Comparison of ENCODE assay signal across 19 cellular contexts in the genomic region with DNA sequence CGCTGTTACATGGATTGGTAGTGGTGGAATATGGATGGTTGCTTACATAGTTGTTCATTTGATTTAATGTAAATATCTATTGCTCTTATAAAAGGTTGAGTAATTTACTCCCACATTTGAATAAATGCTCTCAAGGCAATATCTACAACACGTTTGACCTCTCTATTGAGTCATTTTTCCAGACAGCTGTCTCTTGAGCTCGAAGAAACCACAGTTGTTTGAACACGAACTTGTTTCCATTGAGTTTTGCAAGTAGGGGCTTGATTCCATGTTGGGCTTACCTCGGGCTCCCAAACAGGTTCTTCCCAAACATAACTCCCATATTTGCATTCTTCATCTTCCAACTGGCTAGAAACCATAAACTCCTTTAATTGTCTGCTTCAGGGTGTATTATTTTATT.
A peak's percentile ranks its signal among the peaks of the same experiment; 100 is the strongest.
DNase-seq lines count a peak whose midpoint lies in the region; ATAC-seq and TF ChIP-seq lines count a peak whose summit lies in the region.
"Had no signal": no experiment of that assay in that cellular context is flagged by ENCODE, and none has a peak within 500 bp of the region (broad histone marks: within the 10 kb centered on the region; RNA-seq: fewer than 3 reads in every experiment).

No MANE protein-coding gene starts in this region.

- H3K36me3 Mint-ChIP-seq in activated T-helper 1 cell treated with anti-CD3 and anti-CD28 coated beads, Interleukin-12 subunit alpha, Interleukin-12 subunit beta, Interleukin-2, Interleukin-4 antibody, amounts not matched to agents 30 ng/mL and 10 ng/mL and 1 ng/mL, durations not matched to agents 14 hours and 24 hours and 36 hours (ENCODE audit: low read depth), result peaks cover 2% of the 10 kb centered on the region
- H3K36me3 Mint-ChIP-seq in Calu3 (ENCODE audit: insufficient read depth, unreplicated experiment), result no peaks in the 10 kb centered on the region

- no peak overlapping the region for H3K4me3 ChIP-seq in SJCRH30
- H3K4me3 ChIP-seq: MG63, SJSA1 had no signal

- H3K27ac ChIP-seq in foreskin keratinocyte (no peak overlapping the region), SJCRH30 (no peak overlapping the region)
- H3K27ac ChIP-seq: C4-2B, SJSA1 had no signal

- H3K4me3 Mint-ChIP-seq in activated T-helper 1 cell treated with anti-CD3 and anti-CD28 coated beads, Interleukin-12 subunit alpha, Interleukin-12 subunit beta, Interleukin-2, Interleukin-4 antibody, amounts not matched to agents 30 ng/mL and 10 ng/mL and 1 ng/mL, durations not matched to agents 14 hours and 24 hours and 36 hours, result no peak overlapping the region
- no peak overlapping the region for H3K4me3 Mint-ChIP-seq in Calu3 (ENCODE audit: low read depth, unreplicated experiment)
- H3K4me3 Mint-ChIP-seq: H9 had no signal

- no peaks in the 10 kb centered on the region for H3K36me3 ChIP-seq in SJCRH30
- H3K36me3 ChIP-seq: MG63, SJSA1 had no signal

- ATAC-seq in foreskin keratinocyte, result peak; percentile 88

- DNase-seq in HPDE6-E6E7 (ENCODE audit: extremely low spot score) (peak; percentile 54), LHCN-M2 (ENCODE audit: low read depth) (peak; percentile 79), foreskin keratinocyte (peak; percentile 95 to 97), SJCRH30 (no peak), activated gamma-delta T cell treated with Interleukin-2 at 50 U/mL for 16 hours (no peak), Calu3 (no peak)
- DNase-seq in activated T-helper 1 cell treated with anti-CD3 and anti-CD28 coated beads, Interleukin-12 subunit alpha, Interleukin-12 subunit beta, Interleukin-2, Interleukin-4 antibody, amounts not matched to agents 30 ng/mL and 10 ng/mL and 1 ng/mL, durations not matched to agents 14 hours and 24 hours and 36 hours (ENCODE audit: low spot score), result no peak
- DNase-seq in effector CD4-positive, alpha-beta T cell, result no peak
- DNase-seq: AML-193, GDM1, H9, MG63, NCI-H1092, NCI-H1436 treated with DMSO at 0.1 percent for 48 hours, NCI-H2029, NCI-H345, NCI-H774 had no signal

- H3K27ac Mint-ChIP-seq in activated T-helper 1 cell treated with anti-CD3 and anti-CD28 coated beads, Interleukin-12 subunit alpha, Interleukin-12 subunit beta, Interleukin-2, Interleukin-4 antibody, amounts not matched to agents 30 ng/mL and 10 ng/mL and 1 ng/mL, durations not matched to agents 14 hours and 24 hours and 36 hours, result peak overlapping the region; percentile 52
- no peak overlapping the region for H3K27ac Mint-ChIP-seq in Calu3 (ENCODE audit: unreplicated experiment)
- H3K27ac Mint-ChIP-seq: H9 had no signal

- no peak for TF ChIP-seq CTCF in foreskin keratinocyte (conservative IDR thresholded peaks at IDR 0.05)
- no peak for TF ChIP-seq CTCF in Calu3 (IDR thresholded peaks at IDR 0.05; ENCODE audit: unreplicated experiment)

- no peaks in the 10 kb centered on the region for H3K27me3 ChIP-seq in foreskin keratinocyte
- H3K27me3 ChIP-seq in SJCRH30, result no peaks in the 10 kb centered on the region
- H3K27me3 ChIP-seq: MG63, SJSA1 had no signal

- BruUV-seq in Calu3 (replicated peaks; lab: Mats Ljungman, UMichigan), result no TSS peak

- H3K9me3 Mint-ChIP-seq in activated T-helper 1 cell treated with anti-CD3 and anti-CD28 coated beads, Interleukin-12 subunit alpha, Interleukin-12 subunit beta, Interleukin-2, Interleukin-4 antibody, amounts not matched to agents 30 ng/mL and 10 ng/mL and 1 ng/mL, durations not matched to agents 14 hours and 24 hours and 36 hours, result peaks cover 24% of the 10 kb centered on the region
- no peaks in the 10 kb centered on the region for H3K9me3 Mint-ChIP-seq in Calu3 (ENCODE audit: low read depth, unreplicated experiment)
- H3K9me3 Mint-ChIP-seq: H9 had no signal

- no peaks in the 10 kb centered on the region for H3K27me3 Mint-ChIP-seq in activated T-helper 1 cell treated with anti-CD3 and anti-CD28 coated beads, Interleukin-12 subunit alpha, Interleukin-12 subunit beta, Interleukin-2, Interleukin-4 antibody, amounts not matched to agents 30 ng/mL and 10 ng/mL and 1 ng/mL, durations not matched to agents 14 hours and 24 hours and 36 hours (ENCODE audit: insufficient read depth)
- no peaks in the 10 kb centered on the region for H3K27me3 Mint-ChIP-seq in Calu3 (ENCODE audit: unreplicated experiment)

- H3K4me1 ChIP-seq in foreskin keratinocyte (peaks cover 9% of the 10 kb centered on the region), SJCRH30 (no peaks in the 10 kb centered on the region)

- intact Hi-C loops in activated T-helper 1 cell treated with anti-CD3 and anti-CD28 coated beads, Interleukin-12 subunit alpha, Interleukin-12 subunit beta, Interleukin-2, Interleukin-4 antibody, amounts not matched to agents 30 ng/mL and 10 ng/mL and 1 ng/mL, durations not matched to agents 14 hours and 24 hours and 36 hours (cut with micrococcal nuclease), result loop anchor here (5.0 to 10.0 kb wide), 4 partner anchors 115 to 695 kb away; partner anchors contain the start of gene HMHB1
- intact Hi-C loops in Calu3 (cut with micrococcal nuclease; ENCODE audit: unreplicated experiment), result loop anchor here (10.0 kb wide), 1 partner anchor 268 kb away; no protein-coding TSS in a partner anchor

- H3K9me3 ChIP-seq in SJCRH30 (replicated peaks), result no peaks in the 10 kb centered on the region
- H3K9me3 ChIP-seq: MG63, SJSA1 had no signal

- CTCF ChIA-PET in Calu3 (lab: Charles Lee), result no interaction called here

- peaks cover 51% of the 10 kb centered on the region for H3K4me1 Mint-ChIP-seq in activated T-helper 1 cell treated with anti-CD3 and anti-CD28 coated beads, Interleukin-12 subunit alpha, Interleukin-12 subunit beta, Interleukin-2, Interleukin-4 antibody, amounts not matched to agents 30 ng/mL and 10 ng/mL and 1 ng/mL, durations not matched to agents 14 hours and 24 hours and 36 hours (ENCODE audit: low read depth)
- H3K4me1 Mint-ChIP-seq in Calu3 (ENCODE audit: low read depth, unreplicated experiment), result no peaks in the 10 kb centered on the region
- H3K4me1 Mint-ChIP-seq: H9 had no signal

Comparison
In these comparisons a context has a peak if more than half of its experiments do, and no peak if none do; other contexts are left out.
1. DNase-seq: peak in HPDE6-E6E7 (single experiment), LHCN-M2 (single experiment) and foreskin keratinocyte (2 of 2); none in activated T-helper 1 cell treated with anti-CD3 and anti-CD28 coated beads, Interleukin-12 subunit alpha, Interleukin-12 subunit beta, Interleukin-2, Interleukin-4 antibody, amounts not matched to agents 30 ng/mL and 10 ng/mL and 1 ng/mL, durations not matched to agents 14 hours and 24 hours and 36 hours (single experiment), SJCRH30 (0 of 2), activated gamma-delta T cell treated with Interleukin-2 at 50 U/mL for 16 hours (single experiment), effector CD4-positive, alpha-beta T cell (single experiment) and Calu3 (single experiment).